13 cellular contexts compared by ENCODE assay signal in the genomic region with DNA sequence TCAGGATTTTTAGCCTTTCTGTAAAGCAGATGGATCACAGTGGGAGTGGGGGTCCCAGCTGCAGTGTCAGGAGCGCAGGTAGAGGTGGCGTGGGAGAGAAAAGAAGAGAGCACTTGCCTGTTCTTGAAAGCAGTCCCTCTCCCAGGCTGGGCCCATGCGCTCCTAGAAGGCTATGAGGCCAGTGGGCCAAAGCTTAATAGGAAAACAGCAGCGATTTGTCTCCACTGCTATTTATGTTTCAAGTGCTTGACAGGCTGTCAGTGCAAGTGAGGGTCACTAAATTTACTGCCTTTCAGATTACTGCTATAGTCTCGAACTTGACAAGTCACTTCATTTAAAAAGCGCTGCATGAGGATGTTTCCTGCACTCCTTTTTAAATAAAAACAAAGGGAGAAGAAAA.
"Had no signal": no experiment of that assay in that cellular context is flagged by ENCODE, and none has a peak within 500 bp of the region (broad histone marks: within the 10 kb centered on the region; RNA-seq: fewer than 3 reads in every experiment).

No MANE protein-coding gene starts in this region.

- H3K27ac ChIP-seq: prostate gland had no signal

- DNase-seq: activated naive CD4-positive, alpha-beta T cell treated with anti-CD3 and anti-CD28 coated beads for 36 hours; activated naive CD8-positive, alpha-beta T cell treated with anti-CD3 and anti-CD28 coated beads, Interleukin-2, amount 50 U/mL, for 24 hours; activated T-cell treated with anti-CD3 and anti-CD28 coated beads for 4 hours; aorta; mesendoderm; natural killer cell; stimulated activated naive CD8-positive, alpha-beta T cell treated with anti-CD3 and anti-CD28 coated beads, Interleukin-15, amount 100 ng/mL, for 72 hours had no signal

- H3K9me3 Mint-ChIP-seq: activated naive CD4-positive, alpha-beta T cell treated with anti-CD3 and anti-CD28 coated beads for 36 hours; activated naive CD8-positive, alpha-beta T cell treated with anti-CD3 and anti-CD28 coated beads, Interleukin-2, amount 50 U/mL, for 24 hours; activated T-helper 17 cell treated with anti-CD3 and anti-CD28 coated beads, Interleukin-2, amount 50 U/mL, for 72 hours; stimulated activated naive CD8-positive, alpha-beta T cell treated with anti-CD3 and anti-CD28 coated beads, Interleukin-15, amount 100 ng/mL, for 72 hours; type B pancreatic cell had no signal

- H3K9me3 ChIP-seq: prostate gland had no signal

- H3K36me3 ChIP-seq: prostate gland had no signal

- H3K4me1 Mint-ChIP-seq: activated naive CD8-positive, alpha-beta T cell treated with anti-CD3 and anti-CD28 coated beads, Interleukin-2, amount 50 U/mL, for 24 hours; activated T-helper 17 cell treated with anti-CD3 and anti-CD28 coated beads, Interleukin-2, amount 50 U/mL, for 72 hours; natural killer cell; stimulated activated naive CD8-positive, alpha-beta T cell treated with anti-CD3 and anti-CD28 coated beads, Interleukin-15, amount 100 ng/mL, for 72 hours had no signal

- H3K36me3 Mint-ChIP-seq: natural killer cell had no signal

- H3K4me3 Mint-ChIP-seq: activated naive CD4-positive, alpha-beta T cell treated with anti-CD3 and anti-CD28 coated beads for 36 hours; activated naive CD8-positive, alpha-beta T cell treated with anti-CD3 and anti-CD28 coated beads, Interleukin-2, amount 50 U/mL, for 24 hours; activated T-helper 17 cell treated with anti-CD3 and anti-CD28 coated beads, Interleukin-2, amount 50 U/mL, for 72 hours; natural killer cell; stimulated activated naive CD8-positive, alpha-beta T cell treated with anti-CD3 and anti-CD28 coated beads, Interleukin-15, amount 100 ng/mL, for 72 hours; type B pancreatic cell had no signal

- H3K4me3 ChIP-seq: prostate gland had no signal

- H3K4me1 ChIP-seq: prostate gland had no signal

- ATAC-seq: activated CD4-positive, CD25-positive, alpha-beta regulatory T cell treated with anti-CD3 and anti-CD28 coated beads, Interleukin-2, amount 50 U/mL, for 24 hours; activated naive CD8-positive, alpha-beta T cell treated with anti-CD3 and anti-CD28 coated beads, Interleukin-2, amount 50 U/mL, for 24 hours; activated T-helper 17 cell treated with anti-CD3 and anti-CD28 coated beads, Interleukin-2, amount 50 U/mL, for 72 hours; esophagus mucosa; natural killer cell; sciatic nerve; stimulated activated naive CD8-positive, alpha-beta T cell treated with anti-CD3 and anti-CD28 coated beads, Interleukin-15, amount 100 ng/mL, for 72 hours had no signal

- H3K27ac Mint-ChIP-seq: activated naive CD4-positive, alpha-beta T cell treated with anti-CD3 and anti-CD28 coated beads for 36 hours; activated naive CD8-positive, alpha-beta T cell treated with anti-CD3 and anti-CD28 coated beads, Interleukin-2, amount 50 U/mL, for 24 hours; activated T-helper 17 cell treated with anti-CD3 and anti-CD28 coated beads, Interleukin-2, amount 50 U/mL, for 72 hours; natural killer cell; stimulated activated naive CD8-positive, alpha-beta T cell treated with anti-CD3 and anti-CD28 coated beads, Interleukin-15, amount 100 ng/mL, for 72 hours; type B pancreatic cell had no signal
